Comparison of ENCODE assay signal across 8 cellular contexts in the genomic region with DNA sequence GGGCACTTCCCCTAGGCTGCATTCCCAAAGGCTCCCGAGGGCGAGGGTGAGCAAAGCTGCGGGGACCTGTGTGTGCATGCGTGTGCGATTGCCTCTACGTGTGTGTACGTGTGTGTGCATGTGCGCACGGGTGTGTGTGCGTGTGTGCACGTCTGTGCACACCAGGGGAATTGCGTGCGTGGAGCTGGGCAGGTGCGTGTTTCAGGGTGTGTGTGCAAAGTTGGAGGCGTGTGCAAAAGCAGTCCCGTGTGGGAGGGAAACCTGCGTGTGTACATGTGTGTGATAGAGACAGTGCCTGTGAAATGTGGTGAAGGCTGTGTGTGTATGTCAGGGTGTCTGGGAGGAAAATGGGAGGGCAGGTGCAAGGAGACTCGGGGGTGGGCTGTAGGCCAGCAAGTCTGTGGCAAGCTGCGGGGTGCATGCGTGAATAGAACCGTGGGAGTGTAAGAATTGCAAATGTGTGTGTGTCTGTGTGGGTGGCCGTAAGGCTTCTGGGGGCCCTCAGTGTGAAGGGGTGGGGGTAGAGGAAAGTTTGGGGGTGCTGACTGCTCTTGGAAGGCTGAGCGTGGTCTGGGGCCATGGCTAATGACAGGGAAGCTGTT. TPM values are rescaled to one million over a fixed set of nuclear protein-coding genes. Genes with fewer than 3 reads are reported as not detected.
A peak's percentile ranks its signal among the peaks of the same experiment; 100 is the strongest.
DNase-seq lines count a peak whose midpoint lies in the region; ATAC-seq and TF ChIP-seq lines count a peak whose summit lies in the region.

No MANE protein-coding gene starts in this region.

- TF ChIP-seq CTCF in breast epithelium (IDR thresholded peaks at IDR 0.05) (no peak), uterus (IDR thresholded peaks at IDR 0.05) (no peak)

- DNase-seq in stimulated activated CD4-positive, alpha-beta T cell treated with anti-CD3 and anti-CD28 coated beads, Interleukin-15, amount 100 ng/mL, for 24 hours: peak; percentile 8
- DNase-seq in stimulated activated CD4-positive, alpha-beta T cell treated with anti-CD3 and anti-CD28 coated beads, Interleukin-2, amount 100 ng/mL, for 24 hours: no peak
- DNase-seq in breast epithelium (ENCODE audit: low spot score in 2 of 2): no peak
- DNase-seq in uterus: no peak
- no peak for DNase-seq in NK-92 (lab: John Stamatoyannopoulos, UW; ENCODE audit: unreplicated experiment)
- DNase-seq in NCI-H2171 (lab: John Stamatoyannopoulos, UW): no peak

- no peaks in the 10 kb centered on the region for H3K9me3 ChIP-seq in breast epithelium
- no peaks in the 10 kb centered on the region for H3K9me3 ChIP-seq in mucosa of stomach (ENCODE audit: control insufficient read depth, low read length)
- no peaks in the 10 kb centered on the region for H3K9me3 ChIP-seq in uterus

- no peak overlapping the region for H3K27ac ChIP-seq in breast epithelium
- H3K27ac ChIP-seq in uterus: no peak overlapping the region

- H3K9ac ChIP-seq in mucosa of stomach (ENCODE audit: low read length): peak overlapping the region; percentile 31

- intact Hi-C loops in breast epithelium (cut with DNase I; ENCODE audit: low total_unique reads) (no loop called here), uterus (cut with DNase I; ENCODE audit: low total_unique reads) (loop anchor here (10.0 kb wide), 1 partner anchor 104 kb away; no protein-coding TSS in a partner anchor)

- no peaks in the 10 kb centered on the region for H3K4me1 ChIP-seq in breast epithelium
- peaks cover 18% of the 10 kb centered on the region for H3K4me1 ChIP-seq in mucosa of stomach (ENCODE audit: control insufficient read depth, insufficient read depth, low read length)
- peaks cover 3 to 6% of the 10 kb centered on the region in 2 donors for H3K4me1 ChIP-seq in uterus

- H3K27me3 ChIP-seq in breast epithelium (no peaks in the 10 kb centered on the region), mucosa of stomach (ENCODE audit: control insufficient read depth, insufficient read depth, low read length) (no peaks in the 10 kb centered on the region), uterus (no peaks in the 10 kb centered on the region)

- H3K36me3 ChIP-seq in breast epithelium (no peaks in the 10 kb centered on the region), mucosa of stomach (ENCODE audit: control insufficient read depth, insufficient read depth, low read length) (no peaks in the 10 kb centered on the region), uterus (no peaks in the 10 kb centered on the region)

- no peak for ATAC-seq in GM21529 (IDR thresholded peaks at IDR 0.05; ENCODE audit: unreplicated experiment)

- H3K4me3 ChIP-seq in breast epithelium: peak overlapping the region; percentile 42 to 74 (median 63)
- peak overlapping the region; percentile 60 for H3K4me3 ChIP-seq in mucosa of stomach (ENCODE audit: low read length)
- H3K4me3 ChIP-seq in uterus: peak overlapping the region; percentile 34 to 36

- TF ChIP-seq POLR2A in breast epithelium (IDR thresholded peaks at IDR 0.05) (no peak), uterus (IDR thresholded peaks at IDR 0.05) (no peak)

RNA-seq across cellular contexts. Expression of a gene that starts 0.5 kb away (rescaled TPM):
- total RNA-seq in breast epithelium (1 to 10 TPM in 1 of 3 donors, under 1 TPM in 2; 0.33 to 1.3 (median 0.59) TPM), uterus (1 to 10 TPM in 1 of 4 donors, under 1 TPM in 1, not detected in 2; 0.28 to 2.0 TPM)

RNA-seq across cellular contexts. Expression of a gene that starts 21.7 kb away (rescaled TPM):
- total RNA-seq in breast epithelium (100 to 1,000 TPM in 1 of 3 donors, 10 to 100 TPM in 2; 53.1 to 169 (median 97.5) TPM), uterus (10 to 100 TPM in 3 of 4 donors, 1 to 10 TPM in 1; 8.7 to 39.6 (median 15.2) TPM)
